In the genomic region with DNA sequence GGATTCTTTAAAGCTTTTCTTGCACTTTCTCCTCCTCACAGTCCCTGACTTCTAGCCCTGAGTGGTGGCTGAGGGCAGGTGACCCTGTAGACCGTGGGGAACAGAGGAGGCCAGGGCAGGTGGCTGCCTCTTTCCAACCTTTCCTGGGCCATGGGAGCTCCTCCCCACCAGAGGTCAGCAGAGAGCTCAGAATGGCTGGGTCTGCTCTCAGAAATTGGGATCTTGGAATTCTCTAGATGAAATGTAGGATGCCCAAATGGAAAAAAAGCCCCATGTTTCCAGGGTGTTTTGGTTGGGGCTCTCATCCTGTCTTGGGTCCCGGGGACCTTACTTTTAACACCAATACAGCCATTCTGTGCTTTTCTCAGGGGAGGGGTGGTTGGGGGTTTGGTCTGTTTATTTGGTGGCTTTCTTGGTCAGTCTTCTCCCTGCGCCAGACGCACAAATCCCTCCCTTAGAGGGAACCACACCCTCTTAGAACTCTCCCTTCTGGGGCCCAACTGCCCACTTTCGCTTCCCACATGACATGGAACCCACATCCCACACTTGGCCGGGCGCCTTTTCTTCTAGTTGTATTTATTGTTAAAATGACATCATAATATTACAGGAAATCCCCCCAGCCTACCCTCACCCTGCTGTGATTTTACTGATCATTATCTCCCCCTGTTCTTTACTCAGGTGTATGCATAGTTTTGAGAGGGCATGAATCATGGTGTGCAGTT, we compare ENCODE assay signal across 8 cellular contexts. TPM values are rescaled to one million over a fixed set of nuclear protein-coding genes. Genes with fewer than 3 reads are reported as not detected.
A peak's percentile ranks its signal among the peaks of the same experiment; 100 is the strongest.
DNase-seq lines count a peak whose midpoint lies in the region; ATAC-seq and TF ChIP-seq lines count a peak whose summit lies in the region.

No MANE protein-coding gene starts in this region.

- peaks cover 12% of the 10 kb centered on the region for H3K27me3 Mint-ChIP-seq in activated CD4-positive, alpha-beta T cell treated with anti-CD3 and anti-CD28 coated beads, Interleukin-2, amount 10 ng/mL, durations not matched to agents 7 days and 5 days
- peaks cover 2% of the 10 kb centered on the region for H3K27me3 Mint-ChIP-seq in memory B cell

- POLR2A ChIA-PET in activated CD4-positive, alpha-beta T cell treated with anti-CD3 and anti-CD28 coated beads, Interleukin-2, amount 10 ng/mL, durations not matched to agents 7 days and 5 days (lab: Charles Lee), result no interaction called here

- peaks cover 15% of the 10 kb centered on the region for H3K4me1 Mint-ChIP-seq in activated CD4-positive, alpha-beta T cell treated with anti-CD3 and anti-CD28 coated beads, Interleukin-2, amount 10 ng/mL, durations not matched to agents 7 days and 5 days
- H3K4me1 Mint-ChIP-seq in memory B cell, result peaks cover 4% of the 10 kb centered on the region

- no peaks in the 10 kb centered on the region for H4K20me1 ChIP-seq in BLaER1

- H3K27ac ChIP-seq in BLaER1, result no peak overlapping the region
- no peak overlapping the region for H3K27ac ChIP-seq in testis

- no peak for TF ChIP-seq POLR2A in testis (IDR thresholded peaks at IDR 0.05)

- no peaks in the 10 kb centered on the region for H3K27me3 ChIP-seq in BLaER1
- H3K27me3 ChIP-seq in testis, result no peaks in the 10 kb centered on the region

- H3K27ac Mint-ChIP-seq in activated CD4-positive, alpha-beta T cell treated with anti-CD3 and anti-CD28 coated beads, Interleukin-2, amount 10 ng/mL, durations not matched to agents 7 days and 5 days, result no peak overlapping the region
- H3K27ac Mint-ChIP-seq in memory B cell, result no peak overlapping the region

- H3K9me3 Mint-ChIP-seq in activated CD4-positive, alpha-beta T cell treated with anti-CD3 and anti-CD28 coated beads, Interleukin-2, amount 10 ng/mL, durations not matched to agents 7 days and 5 days, result no peaks in the 10 kb centered on the region
- H3K9me3 Mint-ChIP-seq in memory B cell, result no peaks in the 10 kb centered on the region

- peak overlapping the region; percentile 35 for H3K4me2 ChIP-seq in BLaER1

- 64 to 70% methylated on average over 7 of the region's 7 CpGs for WGBS in testis, 2 donors

- TF ChIP-seq CTCF in testis (IDR thresholded peaks at IDR 0.05), result peak; percentile 69 to 77 (median 77)

- H3K9me3 ChIP-seq in BLaER1 (no peaks in the 10 kb centered on the region), testis (no peaks in the 10 kb centered on the region)

- H3K9ac ChIP-seq in BLaER1, result no peak overlapping the region

- H3K36me3 Mint-ChIP-seq in activated CD4-positive, alpha-beta T cell treated with anti-CD3 and anti-CD28 coated beads, Interleukin-2, amount 10 ng/mL, durations not matched to agents 7 days and 5 days (ENCODE audit: low read depth), result no peaks in the 10 kb centered on the region
- no peaks in the 10 kb centered on the region for H3K36me3 Mint-ChIP-seq in memory B cell

- H3K36me3 ChIP-seq in BLaER1, result no peaks in the 10 kb centered on the region
- no peaks in the 10 kb centered on the region for H3K36me3 ChIP-seq in testis (ENCODE audit: low read depth, missing control alignments)

- no peak overlapping the region for H3K4me3 ChIP-seq in BLaER1
- H3K4me3 ChIP-seq in testis, result no peak overlapping the region

- no peak overlapping the region for H3K4me3 Mint-ChIP-seq in activated CD4-positive, alpha-beta T cell treated with anti-CD3 and anti-CD28 coated beads, Interleukin-2, amount 10 ng/mL, durations not matched to agents 7 days and 5 days
- no peak overlapping the region for H3K4me3 Mint-ChIP-seq in memory B cell

- intact Hi-C loops in testis (cut with DNase I; ENCODE audit: low total_unique reads), result no loop called here

- DNase-seq in NCI-H460 (ENCODE audit: extremely low read depth, low read depth) (peak; percentile 74), memory B cell (ENCODE audit: low spot score in 2 of 2) (peak; percentile 49 to 59), testis (peak; percentile 82)
- DNase-seq in activated CD4-positive, alpha-beta T cell treated with anti-CD3 and anti-CD28 coated beads, Interleukin-2, amount 10 ng/mL, durations not matched to agents 7 days and 5 days, result peak; percentile 52
- peak; percentile 29 for DNase-seq in effector CD8-positive, alpha-beta T cell (lab: John Stamatoyannopoulos, UW)

- ATAC-seq in GM21423 (IDR thresholded peaks at IDR 0.05; ENCODE audit: unreplicated experiment), result peak; percentile 52
- ATAC-seq in memory B cell (ENCODE audit: low read depth), result peak; percentile 81
- no peak for ATAC-seq in GM18517 (IDR thresholded peaks at IDR 0.05; ENCODE audit: unreplicated experiment)

- CTCF ChIA-PET in activated CD4-positive, alpha-beta T cell treated with anti-CD3 and anti-CD28 coated beads, Interleukin-2, amount 10 ng/mL, durations not matched to agents 7 days and 5 days (lab: Charles Lee), result interaction anchor here (0.6 to 1.6 kb wide), 9 partner anchors 9 to 625 kb away, joined by 3 to 5 read pairs (median 3); a partner anchor contains a TSS

- H3K4me1 ChIP-seq in BLaER1, result peaks cover 19% of the 10 kb centered on the region
- H3K4me1 ChIP-seq in testis, result no peaks in the 10 kb centered on the region

RNA-seq across cellular contexts. Expression of a gene that starts 17.9 kb away (rescaled TPM):
- total RNA-seq in NCI-H460 (2014; rRNA removed; shearing (Covaris generic)), result 1,255 and 1,261 TPM in 2 replicates
- 606 and 680 TPM in 2 replicates for polyA plus RNA-seq in NCI-H460 (2014; cell fraction: nucleus; rRNA removed)
- 1,000 to 10,000 TPM; 1,022 to 1,326 TPM for total RNA-seq in activated CD4-positive, alpha-beta T cell treated with anti-CD3 and anti-CD28 coated beads, Interleukin-2, amount 10 ng/mL, durations not matched to agents 7 days and 5 days
- total RNA-seq in testis, result 100 to 1,000 TPM; 880 to 885 TPM
- 716 TPM for polyA plus RNA-seq in testis (ENCODE audit: insufficient read depth, low read depth, low replicate concordance)

RNA-seq across cellular contexts. Expression of a gene that starts 19.8 kb away (rescaled TPM):
- total RNA-seq in NCI-H460 (2014; rRNA removed; shearing (Covaris generic)), result 1.7 and 1.8 TPM in 2 replicates
- polyA plus RNA-seq in NCI-H460 (2014; cell fraction: nucleus; rRNA removed), result 0.26 and 2.1 TPM in 2 replicates
- total RNA-seq in activated CD4-positive, alpha-beta T cell treated with anti-CD3 and anti-CD28 coated beads, Interleukin-2, amount 10 ng/mL, durations not matched to agents 7 days and 5 days, result 1 to 10 TPM in 1 of 2 experiments, under 1 TPM in 1; 0.96 to 1.5 TPM
- total RNA-seq in testis, result 1 to 10 TPM; 3.5 to 4.4 TPM
- polyA plus RNA-seq in testis (ENCODE audit: insufficient read depth, low read depth, low replicate concordance), result 1.1 TPM

Comparison
In these comparisons a context has a peak if more than half of its experiments do, and no peak if none do; other contexts are left out.
1. DNase-seq: peak in every context shown above with its lines; median percentile 82 in testis; 74 in NCI-H460; 54 in memory B cell; 52 in activated CD4-positive, alpha-beta T cell treated with anti-CD3 and anti-CD28 coated beads, Interleukin-2, amount 10 ng/mL, durations not matched to agents 7 days and 5 days; 29 in effector CD8-positive, alpha-beta T cell.